Comparison of ENCODE assay signal across 9 cellular contexts in the genomic region with DNA sequence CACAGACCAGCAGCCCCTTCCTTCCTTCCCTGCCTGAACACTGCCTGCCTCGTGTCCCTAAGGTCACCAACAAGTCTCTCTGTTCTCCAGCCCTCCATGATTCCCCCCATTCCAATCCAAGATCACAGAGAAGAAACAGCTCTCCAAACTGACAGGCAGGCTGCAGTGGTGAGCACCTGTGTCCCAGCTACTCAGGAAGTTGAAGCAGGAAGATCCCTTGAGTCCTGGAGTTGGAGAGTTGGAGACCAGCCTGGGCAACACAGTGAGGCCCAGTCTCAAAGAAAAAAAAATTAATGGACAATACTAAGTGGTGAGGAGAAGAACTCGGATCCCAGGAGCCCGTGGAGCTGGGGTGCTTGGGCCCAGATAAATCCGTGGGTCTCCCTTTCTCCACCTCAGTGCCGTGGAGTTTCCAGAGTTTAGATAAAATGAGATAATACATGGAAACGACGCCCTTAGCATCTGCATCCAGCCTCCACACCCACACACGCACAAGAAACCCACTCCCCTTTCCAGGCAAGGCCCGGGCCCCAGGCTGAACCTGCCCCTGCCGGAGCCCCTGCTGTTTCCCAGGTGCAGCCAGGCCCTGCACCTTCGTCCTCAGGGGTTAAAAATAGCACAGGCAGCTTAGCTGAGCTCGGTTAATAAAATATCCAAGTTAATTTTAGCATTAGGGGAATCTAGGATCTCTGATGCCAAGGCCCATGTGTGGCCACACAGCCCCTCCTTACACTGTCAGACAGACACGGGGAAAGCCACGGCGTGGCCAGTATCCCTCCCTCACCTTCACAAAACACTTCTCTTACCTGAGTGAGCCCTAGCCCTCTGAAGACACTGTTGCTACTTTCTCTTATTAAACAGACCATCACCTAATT. TPM values are rescaled to one million over a fixed set of nuclear protein-coding genes. Genes with fewer than 3 reads are reported as not detected.
DNase-seq lines count a peak whose midpoint lies in the region; ATAC-seq and TF ChIP-seq lines count a peak whose summit lies in the region.
"Had no signal": no experiment of that assay in that cellular context is flagged by ENCODE, and none has a peak within 500 bp of the region (broad histone marks: within the 10 kb centered on the region; RNA-seq: fewer than 3 reads in every experiment).

No MANE protein-coding gene starts in this region.

- H3K27me3 ChIP-seq in kidney epithelial cell (ENCODE audit: control insufficient read depth, insufficient read depth, low read length), result no peaks in the 10 kb centered on the region

- H3K36me3 ChIP-seq in kidney epithelial cell (ENCODE audit: control insufficient read depth, insufficient read depth, low read length), result no peaks in the 10 kb centered on the region

- intact Hi-C loops in activated CD4-positive, alpha-beta T cell treated with anti-CD3 and anti-CD28 coated beads, Interleukin-2, amount 10 ng/mL, durations not matched to agents 24 days and 14 days (cut with micrococcal nuclease), result loop anchor here (2.0 kb wide), 2 partner anchors 13 to 107 kb away; a partner anchor contains a TSS

- DNase-seq in activated CD4-positive, alpha-beta T cell treated with anti-CD3 and anti-CD28 coated beads, Interleukin-2, amount 10 ng/mL, durations not matched to agents 24 days and 14 days, result no peak
- DNase-seq in activated CD4-positive, alpha-beta T cell treated with anti-CD3 and anti-CD28 coated beads for 48 hours, result no peak
- DNase-seq in kidney epithelial cell (ENCODE audit: low read depth), result no peak
- no peak for DNase-seq in stimulated activated naive CD8-positive, alpha-beta T cell treated with anti-CD3 and anti-CD28 coated beads, Interleukin-15, amount 100 ng/mL, for 72 hours
- DNase-seq in NCI-H774 (lab: John Stamatoyannopoulos, UW), result no peak
- DNase-seq in HuH-7 (ENCODE audit: low spot score), result no peak

- H3K9me3 Mint-ChIP-seq in activated CD4-positive, alpha-beta T cell treated with anti-CD3 and anti-CD28 coated beads, Interleukin-2, amount 10 ng/mL, durations not matched to agents 24 days and 14 days, result peaks cover 4% of the 10 kb centered on the region
- H3K9me3 Mint-ChIP-seq in activated naive CD8-positive, alpha-beta T cell (ENCODE audit: low read depth), result peaks cover 3% of the 10 kb centered on the region
- H3K9me3 Mint-ChIP-seq in stimulated activated naive CD8-positive, alpha-beta T cell treated with anti-CD3 and anti-CD28 coated beads, Interleukin-15, amount 100 ng/mL, for 72 hours, result peaks cover 10 to 18% of the 10 kb centered on the region in 2 donors

- peaks cover 65% of the 10 kb centered on the region for H3K4me1 Mint-ChIP-seq in activated CD4-positive, alpha-beta T cell treated with anti-CD3 and anti-CD28 coated beads, Interleukin-2, amount 10 ng/mL, durations not matched to agents 24 days and 14 days
- H3K4me1 Mint-ChIP-seq in activated naive CD8-positive, alpha-beta T cell (ENCODE audit: low read depth), result peaks cover 75% of the 10 kb centered on the region
- H3K4me1 Mint-ChIP-seq in stimulated activated naive CD8-positive, alpha-beta T cell treated with anti-CD3 and anti-CD28 coated beads, Interleukin-15, amount 100 ng/mL, for 72 hours, result peaks cover 80% of the 10 kb centered on the region

- H3K27me3 Mint-ChIP-seq in activated CD4-positive, alpha-beta T cell treated with anti-CD3 and anti-CD28 coated beads, Interleukin-2, amount 10 ng/mL, durations not matched to agents 24 days and 14 days, result peaks cover 2% of the 10 kb centered on the region
- no peaks in the 10 kb centered on the region for H3K27me3 Mint-ChIP-seq in activated naive CD8-positive, alpha-beta T cell
- no peaks in the 10 kb centered on the region for H3K27me3 Mint-ChIP-seq in stimulated activated naive CD8-positive, alpha-beta T cell treated with anti-CD3 and anti-CD28 coated beads, Interleukin-15, amount 100 ng/mL, for 72 hours

- peak; percentile 19 for TF ChIP-seq CTCF in kidney epithelial cell (IDR thresholded peaks at IDR 0.05; ENCODE audit: insufficient read depth, low read length, poor library complexity, severe bottlenecking)

- no peak for ATAC-seq in stimulated activated naive CD8-positive, alpha-beta T cell treated with anti-CD3 and anti-CD28 coated beads, Interleukin-15, amount 100 ng/mL, for 72 hours
- no peak for ATAC-seq in GM19455 (IDR thresholded peaks at IDR 0.05; ENCODE audit: unreplicated experiment)

- H3K36me3 Mint-ChIP-seq in activated CD4-positive, alpha-beta T cell treated with anti-CD3 and anti-CD28 coated beads, Interleukin-2, amount 10 ng/mL, durations not matched to agents 24 days and 14 days (ENCODE audit: low read depth), result peaks cover 41% of the 10 kb centered on the region
- peaks cover 10% of the 10 kb centered on the region for H3K36me3 Mint-ChIP-seq in activated naive CD8-positive, alpha-beta T cell

- peak overlapping the region; percentile 89 for H3K27ac Mint-ChIP-seq in activated CD4-positive, alpha-beta T cell treated with anti-CD3 and anti-CD28 coated beads, Interleukin-2, amount 10 ng/mL, durations not matched to agents 24 days and 14 days
- peak overlapping the region; percentile 97 for H3K27ac Mint-ChIP-seq in activated naive CD8-positive, alpha-beta T cell
- peak overlapping the region; percentile 92 to 93 for H3K27ac Mint-ChIP-seq in stimulated activated naive CD8-positive, alpha-beta T cell treated with anti-CD3 and anti-CD28 coated beads, Interleukin-15, amount 100 ng/mL, for 72 hours

- no peak overlapping the region for H3K4me3 ChIP-seq in kidney epithelial cell (ENCODE audit: low read depth, low read length)
- H3K4me3 ChIP-seq: SK-N-MC had no signal

- H3K4me3 Mint-ChIP-seq in activated CD4-positive, alpha-beta T cell treated with anti-CD3 and anti-CD28 coated beads, Interleukin-2, amount 10 ng/mL, durations not matched to agents 24 days and 14 days, result peak overlapping the region; percentile 99
- peak overlapping the region; percentile 99 for H3K4me3 Mint-ChIP-seq in activated naive CD8-positive, alpha-beta T cell
- H3K4me3 Mint-ChIP-seq in stimulated activated naive CD8-positive, alpha-beta T cell treated with anti-CD3 and anti-CD28 coated beads, Interleukin-15, amount 100 ng/mL, for 72 hours, result peak overlapping the region; percentile 98 to 100

RNA-seq across cellular contexts. Expression of a gene that starts 4.7 kb away (rescaled TPM):
- total RNA-seq in activated CD4-positive, alpha-beta T cell treated with anti-CD3 and anti-CD28 coated beads, Interleukin-2, amount 10 ng/mL, durations not matched to agents 24 days and 14 days, result 15.9 TPM in 2 replicates
- 25.4 and 27.0 TPM in 2 replicates for total RNA-seq in kidney epithelial cell

RNA-seq across cellular contexts. Expression of a gene that starts 51.3 kb away (rescaled TPM):
- not detected in 2 replicates for total RNA-seq in activated CD4-positive, alpha-beta T cell treated with anti-CD3 and anti-CD28 coated beads, Interleukin-2, amount 10 ng/mL, durations not matched to agents 24 days and 14 days
- total RNA-seq in kidney epithelial cell, result not detected in 2 replicates
